In the genomic region with DNA sequence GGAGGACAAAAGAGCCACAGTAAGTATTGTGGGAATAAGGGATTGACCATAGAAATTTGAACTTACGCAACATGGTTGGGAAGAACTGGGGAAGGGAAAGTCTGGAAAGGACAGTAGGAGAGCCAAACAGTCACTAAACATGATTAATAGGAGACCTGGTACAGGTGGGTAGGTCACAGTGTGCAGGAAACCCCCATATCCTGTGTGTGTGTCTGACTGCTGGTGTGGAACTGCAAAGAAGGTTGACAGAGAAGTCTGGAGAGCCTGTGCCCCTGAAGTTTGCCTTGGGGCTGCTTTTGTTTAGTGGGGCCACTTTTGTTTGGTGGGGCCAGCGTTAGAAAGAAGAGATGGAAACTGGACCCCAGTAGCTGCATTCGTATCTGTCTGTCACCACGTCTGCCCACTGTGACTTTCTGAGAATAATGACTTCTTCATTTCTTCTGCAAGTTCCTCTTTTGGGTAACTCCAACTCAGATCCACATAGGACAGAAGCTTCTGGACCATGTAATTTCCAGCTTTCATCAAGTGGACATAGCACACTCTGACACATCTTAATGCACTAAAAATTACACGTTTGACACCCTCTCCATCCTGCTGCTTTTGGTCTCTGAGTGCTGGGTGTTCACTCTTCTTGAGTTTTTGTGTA, we compare ENCODE assay signal across 16 cellular contexts.
DNase-seq lines count a peak whose midpoint lies in the region; ATAC-seq and FAIRE-seq lines count a peak whose summit lies in the region.
"Had no signal": no experiment of that assay in that cellular context is flagged by ENCODE, and none has a peak within 500 bp of the region (broad histone marks: within the 10 kb centered on the region; RNA-seq: fewer than 3 reads in every experiment).

No MANE protein-coding gene starts in this region.

- peaks cover 1% of the 10 kb centered on the region for H3K27me3 Mint-ChIP-seq in memory B cell
- peaks cover 27% of the 10 kb centered on the region for H3K27me3 Mint-ChIP-seq in stimulated activated naive CD8-positive, alpha-beta T cell treated with anti-CD3 and anti-CD28 coated beads, Interleukin-15, amount 100 ng/mL, for 72 hours

- no peaks in the 10 kb centered on the region for H3K36me3 Mint-ChIP-seq in memory B cell

- DNase-seq in memory B cell (ENCODE audit: low spot score in 2 of 2) (no peak), SW 1271 (lab: John Stamatoyannopoulos, UW) (no peak), RCC 7860 (ENCODE audit: low spot score) (no peak)
- DNase-seq in stimulated activated naive CD8-positive, alpha-beta T cell treated with anti-CD3 and anti-CD28 coated beads, Interleukin-15, amount 100 ng/mL, for 72 hours, result no peak
- DNase-seq in stimulated activated CD4-positive, alpha-beta T cell treated with anti-CD3 and anti-CD28 coated beads, Interleukin-15, amount 100 ng/mL, for 24 hours, result no peak
- DNase-seq: activated CD4-positive, alpha-beta T cell treated with anti-CD3 and anti-CD28 coated beads, Interleukin-2, amount 10 ng/mL, durations not matched to agents 7 days and 5 days; amygdala; DMS79; HFFc6; NCI-H1092 treated with DMSO at 0.1 percent for 48 hours; occipital lobe; PC-9 had no signal

- H3K4me1 Mint-ChIP-seq in memory B cell, result peaks cover 5% of the 10 kb centered on the region
- H3K4me1 Mint-ChIP-seq in stimulated activated naive CD8-positive, alpha-beta T cell treated with anti-CD3 and anti-CD28 coated beads, Interleukin-15, amount 100 ng/mL, for 72 hours, result no peaks in the 10 kb centered on the region
- H3K4me1 Mint-ChIP-seq: activated CD4-positive, alpha-beta T cell treated with anti-CD3 and anti-CD28 coated beads, Interleukin-2, amount 10 ng/mL, durations not matched to agents 7 days and 5 days had no signal

- no peak overlapping the region for H3K27ac Mint-ChIP-seq in memory B cell
- no peak overlapping the region for H3K27ac Mint-ChIP-seq in stimulated activated naive CD8-positive, alpha-beta T cell treated with anti-CD3 and anti-CD28 coated beads, Interleukin-15, amount 100 ng/mL, for 72 hours
- H3K27ac Mint-ChIP-seq: activated CD4-positive, alpha-beta T cell treated with anti-CD3 and anti-CD28 coated beads, Interleukin-2, amount 10 ng/mL, durations not matched to agents 7 days and 5 days; HFFc6 had no signal

- FAIRE-seq in RCC 7860 (lab: Jason Lieb, UNC), result no peak
- FAIRE-seq: islet of Langerhans had no signal

- H3K4me3 Mint-ChIP-seq in memory B cell, result peak overlapping the region; percentile 1
- no peak overlapping the region for H3K4me3 Mint-ChIP-seq in stimulated activated naive CD8-positive, alpha-beta T cell treated with anti-CD3 and anti-CD28 coated beads, Interleukin-15, amount 100 ng/mL, for 72 hours
- H3K4me3 Mint-ChIP-seq: activated CD4-positive, alpha-beta T cell treated with anti-CD3 and anti-CD28 coated beads, Interleukin-2, amount 10 ng/mL, durations not matched to agents 7 days and 5 days; HFFc6 had no signal

- H3K9me3 Mint-ChIP-seq in memory B cell, result no peaks in the 10 kb centered on the region
- H3K9me3 Mint-ChIP-seq in stimulated activated naive CD8-positive, alpha-beta T cell treated with anti-CD3 and anti-CD28 coated beads, Interleukin-15, amount 100 ng/mL, for 72 hours, result no peaks in the 10 kb centered on the region
- H3K9me3 Mint-ChIP-seq: activated CD4-positive, alpha-beta T cell treated with anti-CD3 and anti-CD28 coated beads, Interleukin-2, amount 10 ng/mL, durations not matched to agents 7 days and 5 days; HFFc6 had no signal

- peak; percentile 90 for ATAC-seq in GM18868 (IDR thresholded peaks at IDR 0.05; ENCODE audit: unreplicated experiment)
- peak; percentile 89 for ATAC-seq in GM21737 (IDR thresholded peaks at IDR 0.05; ENCODE audit: unreplicated experiment)
- peak; percentile 69 for ATAC-seq in HG03457 (IDR thresholded peaks at IDR 0.05; ENCODE audit: unreplicated experiment)
- peak; percentile 83 for ATAC-seq in memory B cell (ENCODE audit: low read depth)
- ATAC-seq in stimulated activated naive CD8-positive, alpha-beta T cell treated with anti-CD3 and anti-CD28 coated beads, Interleukin-15, amount 100 ng/mL, for 72 hours, result no peak
